ENCODE assay signal across 8 cellular contexts in genomic region chr10:80078448-80079311, GRCh38. TPM values are rescaled to one million over a fixed set of nuclear protein-coding genes. Genes with fewer than 3 reads are reported as not detected.
DNase-seq lines count a peak whose midpoint lies in the region; ATAC-seq, FAIRE-seq and TF ChIP-seq lines count a peak whose summit lies in the region.

A gene with protein sequence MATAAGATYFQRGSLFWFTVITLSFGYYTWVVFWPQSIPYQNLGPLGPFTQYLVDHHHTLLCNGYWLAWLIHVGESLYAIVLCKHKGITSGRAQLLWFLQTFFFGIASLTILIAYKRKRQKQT (plus strand): TSS chr10:80078665. CDS start chr10:80078700, 35 bp downstream.

- TF ChIP-seq CTCF in GM10266 (IDR thresholded peaks at IDR 0.05; ENCODE audit: control insufficient read depth, insufficient read depth, low read depth, missing control alignments) (no peak), SU-DHL-6 (IDR thresholded peaks at IDR 0.05; ENCODE audit: insufficient read depth, low read length, poor library complexity, severe bottlenecking) (no peak), pancreas (IDR thresholded peaks at IDR 0.05) (no peak), thyroid gland (IDR thresholded peaks at IDR 0.05) (no peak)

- H2AFZ ChIP-seq in SU-DHL-6 (ENCODE audit: low read depth, low read length, severe bottlenecking): peak within 1 kb of the TSS; percentile 92

- H3K27me3 ChIP-seq in SU-DHL-6 (ENCODE audit: low read length) (no peaks in the 10 kb centered on the region), pancreas (no peaks in the 10 kb centered on the region), thyroid gland (no peaks in the 10 kb centered on the region)

- H3K4me3 Mint-ChIP-seq in activated naive CD8-positive, alpha-beta T cell treated with anti-CD3 and anti-CD28 coated beads, Interleukin-2, amount 10 ng/mL, durations not matched to agents 7 days and 5 days: peak within 1 kb of the TSS; percentile 99

- POLR2A ChIA-PET in activated naive CD8-positive, alpha-beta T cell treated with anti-CD3 and anti-CD28 coated beads, Interleukin-2, amount 10 ng/mL, durations not matched to agents 7 days and 5 days (lab: Charles Lee): interaction anchor here (0.6 to 1.1 kb wide), 4 partner anchors 62 to 175 kb away, joined by 3 read pairs; no protein-coding TSS in a partner anchor

- intact Hi-C loops in Right ventricle myocardium inferior (cut with DNase I): loop anchor here (2.0 to 5.0 kb wide), 2 partner anchors 54 to 129 kb away; partner anchors contain the start of genes ANXA11 and PLAC9
- intact Hi-C loops in pancreas (cut with DNase I): no loop called here
- intact Hi-C loops in thyroid gland (cut with DNase I): no loop called here

- no peaks in the 10 kb centered on the region for H3K36me3 Mint-ChIP-seq in activated naive CD8-positive, alpha-beta T cell treated with anti-CD3 and anti-CD28 coated beads, Interleukin-2, amount 10 ng/mL, durations not matched to agents 7 days and 5 days

- H3K9ac ChIP-seq in SU-DHL-6 (ENCODE audit: low read length): peak within 1 kb of the TSS; percentile 74

- peak within 1 kb of the TSS; percentile 33; the same call in 1 of the 2 replicates for H3K27ac ChIP-seq in SU-DHL-6 (ENCODE audit: low read depth, low read length)
- H3K27ac ChIP-seq in pancreas: peak within 1 kb of the TSS; percentile 89 to 96 (median 94)
- H3K27ac ChIP-seq in thyroid gland: peak within 1 kb of the TSS; percentile 88 to 93 (median 92)

- H3K27me3 Mint-ChIP-seq in activated naive CD8-positive, alpha-beta T cell treated with anti-CD3 and anti-CD28 coated beads, Interleukin-2, amount 10 ng/mL, durations not matched to agents 7 days and 5 days: no peaks in the 10 kb centered on the region

- peaks cover 11% of the 10 kb centered on the region for H3K4me1 Mint-ChIP-seq in activated naive CD8-positive, alpha-beta T cell treated with anti-CD3 and anti-CD28 coated beads, Interleukin-2, amount 10 ng/mL, durations not matched to agents 7 days and 5 days

- no peaks in the 10 kb centered on the region for H3K36me3 ChIP-seq in SU-DHL-6 (ENCODE audit: low read length)
- no peaks in the 10 kb centered on the region for H3K36me3 ChIP-seq in pancreas
- H3K36me3 ChIP-seq in thyroid gland: no peaks in the 10 kb centered on the region

- H3K9me3 Mint-ChIP-seq in activated naive CD8-positive, alpha-beta T cell treated with anti-CD3 and anti-CD28 coated beads, Interleukin-2, amount 10 ng/mL, durations not matched to agents 7 days and 5 days: no peaks in the 10 kb centered on the region

- H3K79me2 ChIP-seq in SU-DHL-6 (ENCODE audit: insufficient read depth, low read length): no peaks in the 10 kb centered on the region

- 0% methylated on average over 64 of the region's 64 CpGs for WGBS in pancreas, 2 donors
- whole genome bisulfite sequencing in thyroid gland, 2 donors: 0% methylated on average over 6 to 37 of the region's 64 CpGs

- FAIRE-seq in pancreas (lab: Jason Lieb, UNC): no peak

- peak within 1 kb of the TSS; percentile 89 for H3K4me2 ChIP-seq in SU-DHL-6 (ENCODE audit: low read depth, low read length, poor library complexity, severe bottlenecking)

- DNase-seq in GM10266 (ENCODE audit: extremely low spot score) (peak; percentile 92), NCI-H1048 (lab: John Stamatoyannopoulos, UW) (peak; percentile 75), Right ventricle myocardium inferior (ENCODE audit: missing footprints) (peak; percentile 96), pancreas (peak; percentile 91 to 98 (median 92)), thyroid gland (peak; percentile 92 to 94)
- peak; percentile 89 for DNase-seq in activated naive CD8-positive, alpha-beta T cell treated with anti-CD3 and anti-CD28 coated beads, Interleukin-2, amount 10 ng/mL, durations not matched to agents 7 days and 5 days

- H3K4me3 ChIP-seq in SU-DHL-6 (ENCODE audit: insufficient read depth, low read length, poor library complexity, severe bottlenecking) (peak within 1 kb of the TSS; percentile 76), pancreas (peak within 1 kb of the TSS; percentile 48 to 91 (median 81)), thyroid gland (replicated peaks in 1 of 3) (peak within 1 kb of the TSS; percentile 67 to 92 (median 77))

- H3K9me3 ChIP-seq in SU-DHL-6 (ENCODE audit: insufficient read depth, low read length) (no peaks in the 10 kb centered on the region), pancreas (no peaks in the 10 kb centered on the region), thyroid gland (no peaks in the 10 kb centered on the region)

- no peaks in the 10 kb centered on the region for H4K20me1 ChIP-seq in SU-DHL-6 (ENCODE audit: low read depth, low read length)

- TF ChIP-seq POLR2A in thyroid gland (IDR thresholded peaks at IDR 0.05): peak in 1 of 2 donors; percentile 62

- H3K4me1 ChIP-seq in pancreas (peaks cover 0 to 11% (median 9%) of the 10 kb centered on the region in 3 donors), thyroid gland (peaks cover 5 to 7% of the 10 kb centered on the region in 2 donors)

- ATAC-seq in HG02588 (IDR thresholded peaks at IDR 0.05; ENCODE audit: unreplicated experiment) (peak; percentile 84), Right ventricle myocardium inferior (peak; percentile 97), pancreas (peak; percentile 92 to 97 (median 94))
- peak; percentile 88 for ATAC-seq in activated naive CD8-positive, alpha-beta T cell treated with anti-CD3 and anti-CD28 coated beads, Interleukin-2, amount 10 ng/mL, durations not matched to agents 7 days and 5 days (ENCODE audit: low read depth)

- H3K9me2 ChIP-seq in SU-DHL-6 (replicated peaks; ENCODE audit: insufficient read depth, low read length): no peaks in the 10 kb centered on the region

- H3K27ac Mint-ChIP-seq in activated naive CD8-positive, alpha-beta T cell treated with anti-CD3 and anti-CD28 coated beads, Interleukin-2, amount 10 ng/mL, durations not matched to agents 7 days and 5 days: peak within 1 kb of the TSS; percentile 93

- 0 out of 2 replicates have a peak, but pooled peaks cover 2% of the 10 kb centered on the region for H3F3A ChIP-seq in SU-DHL-6 (ENCODE audit: insufficient read depth)

RNA-seq across cellular contexts. Expression of the gene that starts here (rescaled TPM):
- total RNA-seq in activated naive CD8-positive, alpha-beta T cell treated with anti-CD3 and anti-CD28 coated beads, Interleukin-2, amount 10 ng/mL, durations not matched to agents 7 days and 5 days: 10 to 100 TPM; 13.2 to 13.8 TPM
- total RNA-seq in Right ventricle myocardium inferior: 9.7 TPM
- 10 to 100 TPM in 3 of 6 donors, 1 to 10 TPM in 3; 6.3 to 13.5 (median 10.3) TPM for total RNA-seq in pancreas
- 1 to 10 TPM; 6.9 to 8.6 TPM for polyA plus RNA-seq in pancreas
- total RNA-seq in thyroid gland: 10 to 100 TPM; 12.2 to 25.0 (median 19.8) TPM

Comparison
In these comparisons a context has a peak if more than half of its experiments do, and no peak if none do; other contexts are left out.
1. Peak in every context shown above with its lines: DNase-seq, ATAC-seq, H3K4me3 ChIP-seq and H3K27ac ChIP-seq.
2. H3K27ac ChIP-seq: peak in every context shown above with its lines; median percentile 94 in pancreas; 92 in thyroid gland; 33 in SU-DHL-6.